8 cellular contexts compared by ENCODE assay signal in genomic region chr14:102140750-102141145, GRCh38. TPM values are rescaled to one million over a fixed set of nuclear protein-coding genes. Genes with fewer than 3 reads are reported as not detected.
A peak's percentile ranks its signal among the peaks of the same experiment; 100 is the strongest.
DNase-seq lines count a peak whose midpoint lies in the region; ATAC-seq, FAIRE-seq and TF ChIP-seq lines count a peak whose summit lies in the region.

No MANE protein-coding gene starts in this region.

- dilution Hi-C loops in endothelial cell of umbilical vein (cut with MboI; ENCODE audit: extremely low pct_ligation_motif_present, low sequenced_read_pairs) = no loop called here

- H3K27me3 Mint-ChIP-seq in CD4-positive, alpha-beta memory T cell = no peaks in the 10 kb centered on the region
- H3K27me3 Mint-ChIP-seq in neural progenitor cell (ENCODE audit: insufficient read depth, low read depth) = peaks cover 2% of the 10 kb centered on the region

- no peak for TF ChIP-seq POLR2A in endothelial cell of umbilical vein (IDR thresholded peaks at IDR 0.05; ENCODE audit: low read depth, low read length)

- peaks cover 8 to 24% of the 10 kb centered on the region in 2 donors for H3K36me3 Mint-ChIP-seq in CD4-positive, alpha-beta memory T cell
- peaks cover 2% of the 10 kb centered on the region for H3K36me3 Mint-ChIP-seq in neural progenitor cell

- no peaks in the 10 kb centered on the region for H3F3A ChIP-seq in PC-3 (ENCODE audit: low read length, unreplicated experiment)
- H3F3A ChIP-seq in neural progenitor cell (ENCODE audit: low read depth) = peaks cover 8% of the 10 kb centered on the region

- H3K4me2 ChIP-seq in PC-3 (ENCODE audit: low read length) = peak overlapping the region; percentile 95
- peak overlapping the region; percentile 84 for H3K4me2 ChIP-seq in endothelial cell of umbilical vein (ENCODE audit: insufficient read depth, low read length)
- peak overlapping the region; percentile 94 for H3K4me2 ChIP-seq in neural progenitor cell

- H3K9ac ChIP-seq in PC-3 (ENCODE audit: low read length) (peak overlapping the region; percentile 92), endothelial cell of umbilical vein (replicated peaks; ENCODE audit: extremely low read depth, insufficient read depth, low read length) (peak overlapping the region; percentile 73), neural progenitor cell (peak overlapping the region; percentile 94)

- H3K9me2 ChIP-seq in PC-3 (replicated peaks; ENCODE audit: low read length) = no peaks in the 10 kb centered on the region

- H3K4me3 ChIP-seq in CD4-positive, alpha-beta memory T cell (ENCODE audit: low read length in 2 of 2) = peak overlapping the region; percentile 65 to 91
- peak overlapping the region; percentile 75 for H3K4me3 ChIP-seq in PC-3 (ENCODE audit: low read length)
- peak overlapping the region; percentile 43 to 79 (median 57) for H3K4me3 ChIP-seq in endothelial cell of umbilical vein (replicated peaks in 1 of 3; ENCODE audit: insufficient read depth in 1 of 3, low read depth in 1 of 3, low read length in 3 of 3)
- peak overlapping the region; percentile 91 for H3K4me3 ChIP-seq in neural progenitor cell

- BruUV-seq in PC-3 (replicated peaks; lab: Mats Ljungman, UMichigan) = no TSS peak
- BruUV-seq in endothelial cell of umbilical vein (replicated peaks; lab: Mats Ljungman, UMichigan) = no TSS peak

- H3K4me1 ChIP-seq in CD4-positive, alpha-beta memory T cell (ENCODE audit: insufficient read depth, low read length) = peaks cover 39% of the 10 kb centered on the region
- peaks cover 10% of the 10 kb centered on the region for H3K4me1 ChIP-seq in PC-3 (ENCODE audit: insufficient read depth, low read length)
- H3K4me1 ChIP-seq in endothelial cell of umbilical vein (ENCODE audit: control insufficient read depth, extremely low read depth, insufficient read depth, low read length) = peaks cover 17% of the 10 kb centered on the region
- H3K4me1 ChIP-seq in neural progenitor cell = peaks cover 19% of the 10 kb centered on the region

- FAIRE-seq in endothelial cell of umbilical vein (lab: Jason Lieb, UNC) = peak; percentile 63

- H3K79me2 ChIP-seq in PC-3 (ENCODE audit: low read length) (peaks cover 86% of the 10 kb centered on the region), endothelial cell of umbilical vein (ENCODE audit: control insufficient read depth, insufficient read depth, low read length) (peaks cover 49% of the 10 kb centered on the region), neural progenitor cell (ENCODE audit: low read depth) (peaks cover 73% of the 10 kb centered on the region)

- H3K9me3 Mint-ChIP-seq in CD4-positive, alpha-beta memory T cell = no peaks in the 10 kb centered on the region
- H3K9me3 Mint-ChIP-seq in neural progenitor cell = no peaks in the 10 kb centered on the region

- peaks cover 3% of the 10 kb centered on the region for H3K36me3 ChIP-seq in CD4-positive, alpha-beta memory T cell (ENCODE audit: insufficient read depth, low read length)
- peaks cover 4% of the 10 kb centered on the region; the same call in 1 of the 2 replicates for H3K36me3 ChIP-seq in PC-3 (ENCODE audit: low read depth, low read length)
- H3K36me3 ChIP-seq in endothelial cell of umbilical vein (ENCODE audit: control insufficient read depth in 2 of 2, extremely low read depth in 1 of 2, insufficient read depth in 2 of 2, low read length in 2 of 2) = no peaks in the 10 kb centered on the region
- no peaks in the 10 kb centered on the region for H3K36me3 ChIP-seq in neural progenitor cell

- POLR2A ChIA-PET in CD4-positive, alpha-beta memory T cell (lab: Charles Lee; ENCODE audit: partially characterized antibody) = no interaction called here
- POLR2A ChIA-PET in PC-3 (lab: Charles Lee; ENCODE audit: unreplicated experiment) (no interaction called here), endothelial cell of umbilical vein (lab: Charles Lee) (no interaction called here)

- H2AFZ ChIP-seq in PC-3 (ENCODE audit: low read length) (no peak overlapping the region; the same call in 1 of the 2 replicates), endothelial cell of umbilical vein (ENCODE audit: low read depth, low read length) (no peak overlapping the region), neural progenitor cell (replicated peaks) (no peak overlapping the region)

- intact Hi-C loops in CD4-positive, alpha-beta memory T cell (cut with micrococcal nuclease) = no loop called here
- intact Hi-C loops in PC-3 (cut with micrococcal nuclease) = no loop called here
- intact Hi-C loops in endothelial cell of umbilical vein (cut with micrococcal nuclease) = no loop called here

- peak overlapping the region; percentile 69 to 98 (median 97) for H3K27ac Mint-ChIP-seq in CD4-positive, alpha-beta memory T cell
- H3K27ac Mint-ChIP-seq in neural progenitor cell = peak overlapping the region; percentile 18

- DNase-seq in CD4-positive, alpha-beta memory T cell = no peak
- DNase-seq in PC-3 (peak; percentile 33), endothelial cell of umbilical vein (ENCODE audit: low read depth, low spot score) (peak; percentile 27), neural progenitor cell (ENCODE audit: low spot score) (no peak), NCI-H2107 treated with DMSO at 0.1 percent for 48 hours (lab: John Stamatoyannopoulos, UW; ENCODE audit: unreplicated experiment) (no peak), NCI-H2227 treated with DMSO at 0.1 percent for 48 hours (lab: John Stamatoyannopoulos, UW) (no peak), NCI-H146 (lab: John Stamatoyannopoulos, UW) (no peak)

- ATAC-seq in PC-3 (no peak), GM21526 (IDR thresholded peaks at IDR 0.05; ENCODE audit: low FRiP score, unreplicated experiment) (no peak)

- no peaks in the 10 kb centered on the region for H3K27me3 ChIP-seq in CD4-positive, alpha-beta memory T cell (ENCODE audit: insufficient read depth, low read length)
- no peaks in the 10 kb centered on the region for H3K27me3 ChIP-seq in PC-3 (ENCODE audit: low read length)
- no peaks in the 10 kb centered on the region for H3K27me3 ChIP-seq in endothelial cell of umbilical vein (ENCODE audit: control insufficient read depth in 2 of 2, insufficient read depth in 2 of 2, low read length in 2 of 2)
- no peaks in the 10 kb centered on the region for H3K27me3 ChIP-seq in neural progenitor cell

- H3K4me3 Mint-ChIP-seq in CD4-positive, alpha-beta memory T cell = peak overlapping the region; percentile 97 to 99 (median 98)
- H3K4me3 Mint-ChIP-seq in neural progenitor cell = peak overlapping the region; percentile 99

- H3K9me1 ChIP-seq in endothelial cell of umbilical vein (replicated peaks; ENCODE audit: control insufficient read depth, extremely low read depth, insufficient read depth, low read length) = no peaks in the 10 kb centered on the region

- CTCF ChIA-PET in CD4-positive, alpha-beta memory T cell (lab: Charles Lee; ENCODE audit: partially characterized antibody) = no interaction called here
- CTCF ChIA-PET in PC-3 (lab: Charles Lee) (interaction anchor here (0.7 kb wide), 1 partner anchor 19 kb away, joined by 3 read pairs; no protein-coding TSS in a partner anchor), endothelial cell of umbilical vein (lab: Charles Lee) (no interaction called here)

- H4K20me1 ChIP-seq in PC-3 (ENCODE audit: low read length) (peaks cover 14% of the 10 kb centered on the region), endothelial cell of umbilical vein (replicated peaks; ENCODE audit: control insufficient read depth, extremely low read depth, insufficient read depth, low read length) (no peaks in the 10 kb centered on the region), neural progenitor cell (ENCODE audit: low read depth) (peaks cover 44% of the 10 kb centered on the region)

- H3K4me1 Mint-ChIP-seq in CD4-positive, alpha-beta memory T cell = peaks cover 28 to 36% (median 31%) of the 10 kb centered on the region in 4 donors
- peaks cover 19% of the 10 kb centered on the region for H3K4me1 Mint-ChIP-seq in neural progenitor cell

- H3K9me3 ChIP-seq in CD4-positive, alpha-beta memory T cell (ENCODE audit: control insufficient read depth in 1 of 2, low read length in 2 of 2) = no peaks in the 10 kb centered on the region
- H3K9me3 ChIP-seq in PC-3 (ENCODE audit: low read length) (no peaks in the 10 kb centered on the region), endothelial cell of umbilical vein (replicated peaks; ENCODE audit: control insufficient read depth, insufficient read depth, low read length) (no peaks in the 10 kb centered on the region), neural progenitor cell (ENCODE audit: low read depth) (no peaks in the 10 kb centered on the region)

- peak overlapping the region; percentile 92 for H3K27ac ChIP-seq in CD4-positive, alpha-beta memory T cell (ENCODE audit: low read depth, low read length)
- no peak overlapping the region for H3K27ac ChIP-seq in PC-3 (ENCODE audit: low read length)
- H3K27ac ChIP-seq in endothelial cell of umbilical vein (ENCODE audit: insufficient read depth, low read depth, low read length) = no peak overlapping the region
- H3K27ac ChIP-seq in neural progenitor cell = no peak overlapping the region

- TF ChIP-seq CTCF in PC-3 (conservative IDR thresholded peaks at IDR 0.05; ENCODE audit: low read depth, low read length) = no peak
- no peak for TF ChIP-seq CTCF in endothelial cell of umbilical vein (IDR thresholded peaks at IDR 0.05; ENCODE audit: extremely low read depth in 1 of 2, insufficient read depth in 1 of 2, low read depth in 1 of 2, low read length in 2 of 2)
- no peak for TF ChIP-seq CTCF in neural progenitor cell (IDR thresholded peaks at IDR 0.05)

RNA-seq across cellular contexts. Expression of gene WDR20, which starts 1.1 kb away (rescaled TPM):
- 10 to 100 TPM; 56.8 to 57.9 TPM for total RNA-seq in CD4-positive, alpha-beta memory T cell
- polyA plus RNA-seq in CD4-positive, alpha-beta memory T cell = 10 to 100 TPM; 18.8 to 22.3 TPM
- total RNA-seq in PC-3 (2014; rRNA removed) = 23.7 and 24.2 TPM in 2 replicates
- 22.4 and 23.6 TPM in 2 replicates for total RNA-seq in endothelial cell of umbilical vein
- 11.9 and 12.2 TPM in 2 replicates for polyA plus RNA-seq in endothelial cell of umbilical vein
- polyA plus RNA-seq in endothelial cell of umbilical vein (2011; cell fraction: cytosol; rRNA removed) = 12.3 and 14.5 TPM in 2 replicates
- polyA plus RNA-seq in endothelial cell of umbilical vein (2011; cell fraction: nucleus; rRNA removed) = 24.8 and 25.0 TPM in 2 replicates
- 13.0 and 14.6 TPM in 2 replicates for polyA plus RNA-seq in endothelial cell of umbilical vein (2012)
- 28.9 and 29.8 TPM in 2 replicates for polyA minus RNA-seq in endothelial cell of umbilical vein
- 12.9 TPM for polyA minus RNA-seq in endothelial cell of umbilical vein (2011; cell fraction: cytosol; rRNA and poly(A)+ RNA removed)
- 29.1 TPM in 2 replicates for polyA minus RNA-seq in endothelial cell of umbilical vein (2011; cell fraction: nucleus; rRNA and poly(A)+ RNA removed)
- 18.2 and 22.4 TPM in 2 replicates for total RNA-seq in neural progenitor cell (ENCODE audit: low replicate concordance)

RNA-seq across cellular contexts. Expression of gene HSP90AA1, which starts 53.9 kb away (rescaled TPM):
- total RNA-seq in CD4-positive, alpha-beta memory T cell = 100 to 1,000 TPM; 275 to 297 TPM
- polyA plus RNA-seq in CD4-positive, alpha-beta memory T cell = 100 to 1,000 TPM; 191 to 515 TPM
- total RNA-seq in PC-3 (2014; rRNA removed) (671 and 785 TPM in 2 replicates), endothelial cell of umbilical vein (504 and 540 TPM in 2 replicates), neural progenitor cell (ENCODE audit: low replicate concordance) (656 and 746 TPM in 2 replicates)
- polyA plus RNA-seq in endothelial cell of umbilical vein = 140 and 266 TPM in 2 replicates
- polyA plus RNA-seq in endothelial cell of umbilical vein (2011; cell fraction: cytosol; rRNA removed) = 338 and 370 TPM in 2 replicates
- 186 and 288 TPM in 2 replicates for polyA plus RNA-seq in endothelial cell of umbilical vein (2011; cell fraction: nucleus; rRNA removed)
- polyA plus RNA-seq in endothelial cell of umbilical vein (2012) = 486 and 1,108 TPM in 2 replicates
- 318 and 373 TPM in 2 replicates for polyA minus RNA-seq in endothelial cell of umbilical vein
- polyA minus RNA-seq in endothelial cell of umbilical vein (2011; cell fraction: cytosol; rRNA and poly(A)+ RNA removed) = 710 TPM
- polyA minus RNA-seq in endothelial cell of umbilical vein (2011; cell fraction: nucleus; rRNA and poly(A)+ RNA removed) = 107 and 168 TPM in 2 replicates

Comparison
In these comparisons a context has a peak if more than half of its experiments do, and no peak if none do; other contexts are left out.
1. DNase-seq: peak in PC-3 (single experiment) and endothelial cell of umbilical vein (single experiment); none in CD4-positive, alpha-beta memory T cell (0 of 5), neural progenitor cell (single experiment), NCI-H2107 treated with DMSO at 0.1 percent for 48 hours (single experiment), NCI-H2227 treated with DMSO at 0.1 percent for 48 hours (single experiment) and NCI-H146 (single experiment).
2. Peak in every context shown above with its lines, with median percentiles within 50 percentile points of each other: H3K4me3 ChIP-seq, H3K4me2 ChIP-seq and H3K9ac ChIP-seq.